In genomic region chr1:153611024-153611352, GRCh38 we compare ENCODE assay signal across 9 cellular contexts. TPM values are rescaled to one million over a fixed set of nuclear protein-coding genes. Genes with fewer than 3 reads are reported as not detected.
DNase-seq lines count a peak whose midpoint lies in the region; ATAC-seq and TF ChIP-seq lines count a peak whose summit lies in the region.
"Had no signal": no experiment of that assay in that cellular context is flagged by ENCODE, and none has a peak within 500 bp of the region (broad histone marks: within the 10 kb centered on the region; RNA-seq: fewer than 3 reads in every experiment).

No MANE protein-coding gene starts in this region.

- H3F3A ChIP-seq in smooth muscle cell (ENCODE audit: low read depth): peaks cover 16% of the 10 kb centered on the region

- peak overlapping the region; percentile 63 for H3K4me3 ChIP-seq in MG63
- H3K4me3 ChIP-seq in smooth muscle cell: peak overlapping the region; percentile 79
- H3K4me3 ChIP-seq: GM23338 had no signal

- peak overlapping the region; percentile 99 for H3K4me2 ChIP-seq in smooth muscle cell
- H3K4me2 ChIP-seq: GM23338 had no signal

- in situ Hi-C loops in G401 (cut with HindIII; ENCODE audit: low sequenced_read_pairs): no loop called here

- 65% methylated on average over 3 of the region's 4 CpGs for WGBS in smooth muscle cell (ENCODE audit: low lambda C conversion rate)

- H3K36me3 ChIP-seq in MG63 (peaks cover 37% of the 10 kb centered on the region), smooth muscle cell (ENCODE audit: low read depth) (no peaks in the 10 kb centered on the region)

- no peak overlapping the region for H3K9ac ChIP-seq in smooth muscle cell (ENCODE audit: low read depth)

- peak overlapping the region; percentile 93 for H3K27ac ChIP-seq in smooth muscle cell (ENCODE audit: low read depth)

- peaks cover 47% of the 10 kb centered on the region for H3K4me1 ChIP-seq in smooth muscle cell (ENCODE audit: low read depth)

- peaks cover 33% of the 10 kb centered on the region for H3K79me2 ChIP-seq in smooth muscle cell (ENCODE audit: low read depth)

- ATAC-seq in esophagus mucosa: peak; percentile 8
- ATAC-seq in GM19452 (IDR thresholded peaks at IDR 0.05; ENCODE audit: unreplicated experiment): no peak
- ATAC-seq: GM23338 had no signal

- no peaks in the 10 kb centered on the region for H3K9me3 ChIP-seq in MG63
- no peaks in the 10 kb centered on the region for H3K9me3 ChIP-seq in smooth muscle cell (replicated peaks; ENCODE audit: low read depth)

- H4K20me1 ChIP-seq in smooth muscle cell (ENCODE audit: low read depth): no peaks in the 10 kb centered on the region

- DNase-seq in MG63 (peak; percentile 80), smooth muscle cell (lab: John Stamatoyannopoulos, UW; ENCODE audit: unreplicated experiment) (no peak), NCI-H345 treated with DMSO at 0.1 percent for 48 hours (lab: John Stamatoyannopoulos, UW; ENCODE audit: unreplicated experiment) (no peak), G401 (ENCODE audit: low spot score) (no peak)
- DNase-seq: SHP77; stimulated activated CD4-positive, alpha-beta T cell treated with anti-CD3 and anti-CD28 coated beads, Interleukin-15, amount 100 ng/mL, for 24 hours had no signal

- no peak overlapping the region for H2AFZ ChIP-seq in smooth muscle cell (ENCODE audit: low read depth)
- H2AFZ ChIP-seq: GM23338 had no signal

- no peak for TF ChIP-seq CTCF in smooth muscle cell (IDR thresholded peaks at IDR 0.05; ENCODE audit: borderline replicate concordance, insufficient read depth, poor library complexity, severe bottlenecking)

- H3K27me3 ChIP-seq in MG63 (no peaks in the 10 kb centered on the region), smooth muscle cell (ENCODE audit: low read depth) (no peaks in the 10 kb centered on the region)

RNA-seq across cellular contexts. Expression of gene S100A16, which starts 1.9 kb away (rescaled TPM):
- total RNA-seq in MG63 (2014; rRNA removed; shearing (Covaris generic); ENCODE audit: low replicate concordance): 315 and 318 TPM in 2 replicates
- 1,290 TPM for total RNA-seq in esophagus mucosa
- total RNA-seq in smooth muscle cell: 198 and 238 TPM in 2 replicates
- polyA plus RNA-seq in smooth muscle cell: 302 and 358 TPM in 2 replicates
- 81.9 and 98.1 TPM in 2 replicates for total RNA-seq in G401 (2014; rRNA removed; shearing (Covaris generic))

RNA-seq across cellular contexts. Expression of gene S100A14, which starts 5.1 kb away (rescaled TPM):
- 1.3 TPM in 1 of 2 replicates, not detected in the other for total RNA-seq in MG63 (2014; rRNA removed; shearing (Covaris generic); ENCODE audit: low replicate concordance)
- 1,938 TPM for total RNA-seq in esophagus mucosa
- 20.1 and 25.1 TPM in 2 replicates for total RNA-seq in smooth muscle cell
- 11.0 and 32.7 TPM in 2 replicates for polyA plus RNA-seq in smooth muscle cell
- total RNA-seq in G401 (2014; rRNA removed; shearing (Covaris generic)): 0.75 TPM in 1 of 2 replicates, not detected in the other

RNA-seq across cellular contexts. Expression of gene S100A13, which starts 16.3 kb away (rescaled TPM):
- total RNA-seq in MG63 (2014; rRNA removed; shearing (Covaris generic); ENCODE audit: low replicate concordance): 128 and 143 TPM in 2 replicates
- total RNA-seq in esophagus mucosa (52.5 TPM), smooth muscle cell (150 and 158 TPM in 2 replicates)
- 474 and 498 TPM in 2 replicates for polyA plus RNA-seq in smooth muscle cell
- total RNA-seq in G401 (2014; rRNA removed; shearing (Covaris generic)): 111 and 239 TPM in 2 replicates

RNA-seq across cellular contexts. Expression of gene S100A1, which starts 17.2 kb away (rescaled TPM):
- total RNA-seq in MG63 (2014; rRNA removed; shearing (Covaris generic); ENCODE audit: low replicate concordance): 0.99 TPM in 1 of 2 replicates, not detected in the other
- total RNA-seq in esophagus mucosa: 0.44 TPM
- total RNA-seq in smooth muscle cell: 8.3 TPM in 1 of 2 replicates, not detected in the other
- polyA plus RNA-seq in smooth muscle cell: 0.46 and 1.0 TPM in 2 replicates
- 132 and 195 TPM in 2 replicates for total RNA-seq in G401 (2014; rRNA removed; shearing (Covaris generic))

RNA-seq across cellular contexts. Expression of gene CHTOP, which starts 22.9 kb away (rescaled TPM):
- total RNA-seq in MG63 (2014; rRNA removed; shearing (Covaris generic); ENCODE audit: low replicate concordance): 61.0 and 72.4 TPM in 2 replicates
- total RNA-seq in esophagus mucosa (44.0 TPM), smooth muscle cell (47.8 and 48.1 TPM in 2 replicates)
- 49.7 and 50.2 TPM in 2 replicates for polyA plus RNA-seq in smooth muscle cell
- total RNA-seq in G401 (2014; rRNA removed; shearing (Covaris generic)): 42.5 and 66.4 TPM in 2 replicates

Comparison
In these comparisons a context has a peak if more than half of its experiments do, and no peak if none do; other contexts are left out.
1. RNA of gene S100A14, which starts 5.1 kb away (total RNA-seq): 1,938 TPM in esophagus mucosa (single experiment); 20.1 to 25.1 TPM in smooth muscle cell, 1.3 TPM in MG63 and 0.75 TPM in G401; every median in the first group is over 10 times any median in the second.